1 cellular context compared by ENCODE assay signal in the genomic region with DNA sequence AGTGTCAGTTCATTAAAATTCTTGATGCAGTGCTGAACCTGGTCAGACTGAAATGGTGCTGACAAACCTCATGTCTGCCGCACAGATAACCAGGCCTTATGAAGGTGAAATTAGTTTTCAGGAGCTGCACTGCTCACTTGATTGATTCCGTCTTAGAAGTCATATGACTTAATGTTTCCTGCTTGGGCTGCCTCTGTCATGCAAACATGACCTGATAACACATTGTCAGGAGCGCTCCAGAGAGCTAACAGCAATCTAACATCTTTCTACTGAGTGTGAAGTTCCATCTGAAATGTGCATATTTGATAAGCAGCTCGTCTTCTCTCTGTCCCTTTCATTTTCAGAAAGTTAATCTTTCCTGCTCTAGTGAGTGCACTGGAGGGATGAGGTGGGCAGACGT.
TF ChIP-seq lines count a peak whose summit lies in the region.

No MANE protein-coding gene starts in this region.

TF ChIP-seq in IMR-90, 13 proteins besides CTCF, POLR2A, EP300 and RAD21 (continued from another document):
- no peak for TF ChIP-seq MAFK (IDR thresholded peaks at IDR 0.05; ENCODE audit: low read depth, low read length)
- no peak for TF ChIP-seq NFE2L2 (IDR thresholded peaks at IDR 0.05; ENCODE audit: low read depth, low read length)
- no peak for TF ChIP-seq MXI1 (IDR thresholded peaks at IDR 0.05; ENCODE audit: borderline replicate concordance, low read depth, low read length)
- no peak for TF ChIP-seq FOS (IDR thresholded peaks at IDR 0.05; ENCODE audit: low read depth, low read length)
- no peak for TF ChIP-seq CEBPB (IDR thresholded peaks at IDR 0.05; ENCODE audit: low read depth, low read length)
- TF ChIP-seq BHLHE40 (IDR thresholded peaks at IDR 0.05; ENCODE audit: low read depth, low read length): no peak
- no peak for TF ChIP-seq CHD1 (IDR thresholded peaks at IDR 0.05; ENCODE audit: low read depth, low read length)
- TF ChIP-seq, protein P1, sequence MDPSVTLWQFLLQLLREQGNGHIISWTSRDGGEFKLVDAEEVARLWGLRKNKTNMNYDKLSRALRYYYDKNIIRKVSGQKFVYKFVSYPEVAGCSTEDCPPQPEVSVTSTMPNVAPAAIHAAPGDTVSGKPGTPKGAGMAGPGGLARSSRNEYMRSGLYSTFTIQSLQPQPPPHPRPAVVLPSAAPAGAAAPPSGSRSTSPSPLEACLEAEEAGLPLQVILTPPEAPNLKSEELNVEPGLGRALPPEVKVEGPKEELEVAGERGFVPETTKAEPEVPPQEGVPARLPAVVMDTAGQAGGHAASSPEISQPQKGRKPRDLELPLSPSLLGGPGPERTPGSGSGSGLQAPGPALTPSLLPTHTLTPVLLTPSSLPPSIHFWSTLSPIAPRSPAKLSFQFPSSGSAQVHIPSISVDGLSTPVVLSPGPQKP (IDR thresholded peaks at IDR 0.05; ENCODE audit: borderline replicate concordance, low read depth, low read length): no peak
TF ChIP-seq in IMR-90: peak in this region for 0.
